17 cellular contexts compared by ENCODE assay signal in genomic region chr16:22659933-22660332, GRCh38.
A peak's percentile ranks its signal among the peaks of the same experiment; 100 is the strongest.
DNase-seq lines count a peak whose midpoint lies in the region; ATAC-seq and TF ChIP-seq lines count a peak whose summit lies in the region.
"Had no signal": no experiment of that assay in that cellular context is flagged by ENCODE, and none has a peak within 500 bp of the region (broad histone marks: within the 10 kb centered on the region; RNA-seq: fewer than 3 reads in every experiment).

No MANE protein-coding gene starts in this region.

- CTCF ChIA-PET in HEK293 (lab: Yijun Ruan, JAX) = no interaction called here

- DNase-seq in NCI-H2171 treated with DMSO at 0.1 percent for 48 hours (lab: John Stamatoyannopoulos, UW) (peak; percentile 61), cerebellum (ENCODE audit: low spot score) (peak; percentile 79), superior temporal gyrus (ENCODE audit: extremely low spot score) (peak; percentile 83), left lung (no peak), HUDEP-2 (lab: John Stamatoyannopoulos, UW; ENCODE audit: unreplicated experiment in 76 of 76) (no peak)
- DNase-seq: Caco-2; effector memory CD8-positive, alpha-beta T cell; left ventricle myocardium inferior; midbrain; NCI-H187; stimulated activated CD4-positive, alpha-beta T cell treated with anti-CD3 and anti-CD28 coated beads, Interleukin-1b, Interleukin-23, amount 100 ng/mL, for 48 hours; stimulated activated naive CD4-positive, alpha-beta T cell; T-helper 9 cell; tibial artery had no signal

- H3K36me3 ChIP-seq in HEK293 (ENCODE audit: control insufficient read depth in 2 of 2, insufficient read depth in 1 of 2, low read length in 2 of 2) (no peaks in the 10 kb centered on the region), left lung (no peaks in the 10 kb centered on the region)
- H3K36me3 ChIP-seq: left ventricle myocardium inferior, tibial artery had no signal

- POLR2A ChIA-PET in HEK293 (lab: Yijun Ruan, JAX) = no interaction called here

- ATAC-seq in left lung (no peak), GM21723 (IDR thresholded peaks at IDR 0.05; ENCODE audit: unreplicated experiment) (no peak)
- ATAC-seq: activated naive CD4-positive, alpha-beta T cell treated with anti-CD3 and anti-CD28 coated beads, Interleukin-2, amount 50 U/mL, for 72 hours; effector memory CD8-positive, alpha-beta T cell had no signal

- intact Hi-C loops in left lung (cut with DNase I) = no loop called here

- no peaks in the 10 kb centered on the region for H3K9me3 ChIP-seq in HEK293 (ENCODE audit: control insufficient read depth, insufficient read depth, low read depth, low read length)
- no peaks in the 10 kb centered on the region for H3K9me3 ChIP-seq in left lung
- H3K9me3 ChIP-seq: tibial artery had no signal

- H3K4me1 ChIP-seq in HEK293 (ENCODE audit: control insufficient read depth, insufficient read depth, low read length) (peaks cover 7% of the 10 kb centered on the region), left lung (no peaks in the 10 kb centered on the region)
- H3K4me1 ChIP-seq: Caco-2, left ventricle myocardium inferior, tibial artery had no signal

- H3K27me3 ChIP-seq in left lung = peaks cover 0 to 13% of the 10 kb centered on the region in 2 donors

- TF ChIP-seq CTCF in HEK293 (tag by site-specific recombination; IDR thresholded peaks at IDR 0.05) = no peak
- no peak for TF ChIP-seq CTCF in left lung (IDR thresholded peaks at IDR 0.05)

- H3K27ac ChIP-seq in HEK293 (ENCODE audit: extremely low read depth, low read depth, low read length) = no peak overlapping the region
- no peak overlapping the region for H3K27ac ChIP-seq in left lung
- H3K27ac ChIP-seq: left ventricle myocardium inferior, tibial artery had no signal

- H3K4me3 ChIP-seq in HEK293 (ENCODE audit: low read depth, low read length) = no peak overlapping the region
- no peak overlapping the region for H3K4me3 ChIP-seq in left lung
- H3K4me3 ChIP-seq: left ventricle myocardium inferior, tibial artery had no signal

TF ChIP-seq in HEK293, 187 proteins besides CTCF, POLR2A, EP300 and RAD21:
- peak; percentile 56 for TF ChIP-seq FEZF1 (tag by site-specific recombination; IDR thresholded peaks at IDR 0.05)
- peak; percentile 61; the same call in 1 of the 2 replicates for TF ChIP-seq EGR2 (tag by site-specific recombination; IDR thresholded peaks at IDR 0.05; ENCODE audit: low read depth)
- TF ChIP-seq PRDM6 (tag by site-specific recombination; IDR thresholded peaks at IDR 0.05) = no peak
- TF ChIP-seq ZNF513 (tag by site-specific recombination; IDR thresholded peaks at IDR 0.05) = 0 out of 2 replicates have a peak, but pooled peaks have one; percentile 27
- TF ChIP-seq ZNF530 (tag by site-specific recombination; IDR thresholded peaks at IDR 0.05; ENCODE audit: low read depth) = no peak
- no peak for TF ChIP-seq ZNF2 (tag by site-specific recombination; IDR thresholded peaks at IDR 0.05)

Comparison
In these comparisons a context has a peak if more than half of its experiments do, and no peak if none do; other contexts are left out.
1. DNase-seq: peak in NCI-H2171 treated with DMSO at 0.1 percent for 48 hours (single experiment), cerebellum (single experiment) and superior temporal gyrus (single experiment); none in left lung (0 of 2) and HUDEP-2 (0 of 76).